ENCODE assay signal across 25 cellular contexts in genomic region chr4:80324171-80324570, GRCh38.
"Had no signal": no experiment of that assay in that cellular context is flagged by ENCODE, and none has a peak within 500 bp of the region (broad histone marks: within the 10 kb centered on the region; RNA-seq: fewer than 3 reads in every experiment).

No MANE protein-coding gene starts in this region.

- H3K4me1 ChIP-seq: colonic mucosa, esophagus squamous epithelium, foreskin keratinocyte, gastrocnemius medialis, heart left ventricle, heart right ventricle had no signal

- DNase-seq: colonic mucosa; cortex of kidney; dermis blood vessel endothelial cell; dorsolateral prefrontal cortex; effector CD4-positive, alpha-beta T cell; effector CD8-positive, alpha-beta T cell; effector memory CD4-positive, alpha-beta T cell; effector memory CD8-positive, alpha-beta T cell; endodermal cell; erythroblast; esophagus squamous epithelium; foreskin fibroblast; foreskin keratinocyte; foreskin melanocyte; gastrocnemius medialis; glutamatergic neuron; head of caudate nucleus; heart left ventricle; heart right ventricle had no signal

- H3K27ac ChIP-seq: colonic mucosa, coronary artery, dorsolateral prefrontal cortex, epithelial cell of prostate, esophagus squamous epithelium, foreskin keratinocyte, gastrocnemius medialis, gastroesophageal sphincter, heart left ventricle, heart right ventricle, hepatocyte had no signal

- H3K36me3 ChIP-seq: colonic mucosa, esophagus muscularis mucosa, esophagus squamous epithelium, gastrocnemius medialis, gastroesophageal sphincter, heart left ventricle, heart right ventricle had no signal

- ATAC-seq: effector memory CD8-positive, alpha-beta T cell; esophagus mucosa; foreskin keratinocyte; gastrocnemius medialis; gastroesophageal sphincter; heart left ventricle; heart right ventricle had no signal

- H3K9me3 ChIP-seq: colonic mucosa, esophagus muscularis mucosa, esophagus squamous epithelium, gastrocnemius medialis, gastroesophageal sphincter, heart left ventricle, heart right ventricle had no signal

- H3K4me3 ChIP-seq: colonic mucosa, coronary artery, dorsolateral prefrontal cortex, esophagus muscularis mucosa, esophagus squamous epithelium, gastrocnemius medialis, gastroesophageal sphincter, heart left ventricle, heart right ventricle, hepatocyte had no signal
